15 cellular contexts compared by ENCODE assay signal in genomic region chr9:76219555-76220151, GRCh38.
A peak's percentile ranks its signal among the peaks of the same experiment; 100 is the strongest.
DNase-seq lines count a peak whose midpoint lies in the region; TF ChIP-seq lines count a peak whose summit lies in the region.
"Had no signal": no experiment of that assay in that cellular context is flagged by ENCODE, and none has a peak within 500 bp of the region (broad histone marks: within the 10 kb centered on the region; RNA-seq: fewer than 3 reads in every experiment).

No MANE protein-coding gene starts in this region.

- H4K91ac ChIP-seq in neuronal stem cell (ENCODE audit: low read depth, low read length, poor library complexity) = peak overlapping the region; percentile 45

- no peak overlapping the region for H3K9ac ChIP-seq in Loucy (ENCODE audit: low read depth, low read length, poor library complexity, severe bottlenecking)
- no peak overlapping the region for H3K9ac ChIP-seq in neuronal stem cell (ENCODE audit: low read depth, low read length, poor library complexity)

- H3K36me3 ChIP-seq in Loucy (ENCODE audit: insufficient read depth, low read length) (no peaks in the 10 kb centered on the region), neuronal stem cell (replicated peaks in 1 of 2; ENCODE audit: control insufficient read depth in 2 of 2, insufficient read depth in 2 of 2, low read length in 2 of 2) (no peaks in the 10 kb centered on the region)
- H3K36me3 ChIP-seq: neutrophil had no signal

- H2BK5ac ChIP-seq in neuronal stem cell (ENCODE audit: low read length) = no peak overlapping the region

- H3K14ac ChIP-seq in neuronal stem cell (ENCODE audit: low read length) = no peak overlapping the region

- peak overlapping the region; percentile 87 for H3K18ac ChIP-seq in neuronal stem cell (ENCODE audit: low read length)

- H3K9me3 ChIP-seq in Loucy (ENCODE audit: insufficient read depth, low read depth, low read length) = no peaks in the 10 kb centered on the region
- no peaks in the 10 kb centered on the region for H3K9me3 ChIP-seq in neuronal stem cell (replicated peaks in 1 of 2; ENCODE audit: control insufficient read depth in 2 of 2, insufficient read depth in 1 of 2, low read depth in 1 of 2, low read length in 2 of 2)
- H3K9me3 ChIP-seq: neutrophil had no signal

- H4K8ac ChIP-seq in neuronal stem cell (ENCODE audit: low read depth, low read length) = no peak overlapping the region

- H3K4me1 ChIP-seq in Loucy (ENCODE audit: insufficient read depth, low read length, poor library complexity, severe bottlenecking) (no peaks in the 10 kb centered on the region), neuronal stem cell (ENCODE audit: control insufficient read depth in 2 of 2, insufficient read depth in 1 of 2, low read depth in 1 of 2, low read length in 2 of 2) (peaks cover 14 to 16% of the 10 kb centered on the region in 2 donors)

- no peaks in the 10 kb centered on the region for H3K27me3 ChIP-seq in Loucy (ENCODE audit: insufficient read depth, low read length, poor library complexity, severe bottlenecking)
- H3K27me3 ChIP-seq in neuronal stem cell (ENCODE audit: control insufficient read depth in 3 of 3, insufficient read depth in 3 of 3, low read depth in 1 of 3, low read length in 3 of 3) = no peaks in the 10 kb centered on the region
- H3K27me3 ChIP-seq: neutrophil had no signal

- H3K27me3 Mint-ChIP-seq in endothelial cell (ENCODE audit: unreplicated experiment) = peaks cover 1% of the 10 kb centered on the region

- H3K27ac ChIP-seq in neuronal stem cell (replicated peaks; ENCODE audit: low read length) = peak overlapping the region; percentile 25
- H3K27ac ChIP-seq: neutrophil had no signal

- H2BK120ac ChIP-seq in neuronal stem cell (ENCODE audit: low read depth, low read length) = no peak overlapping the region

- H3F3A ChIP-seq in Loucy (ENCODE audit: low read depth) = no peaks in the 10 kb centered on the region

- H3K4me1 Mint-ChIP-seq in endothelial cell (ENCODE audit: unreplicated experiment) = peaks cover 6% of the 10 kb centered on the region
- H3K4me1 Mint-ChIP-seq: activated naive CD8-positive, alpha-beta T cell treated with anti-CD3 and anti-CD28 coated beads, Interleukin-2, amount 10 ng/mL, durations not matched to agents 7 days and 5 days; immature natural killer cell had no signal

- no peak overlapping the region for H2AFZ ChIP-seq in Loucy (ENCODE audit: low read length)
- peak overlapping the region; percentile 56 for H2AFZ ChIP-seq in neuronal stem cell (ENCODE audit: low read length)

- no peak overlapping the region for H3K4me2 ChIP-seq in Loucy (ENCODE audit: low read depth, low read length, poor library complexity, severe bottlenecking)
- H3K4me2 ChIP-seq in neuronal stem cell (ENCODE audit: insufficient read depth, low read length, poor library complexity, severe bottlenecking) = no peak overlapping the region

- H3K4me3 ChIP-seq in Loucy (ENCODE audit: low read length, poor library complexity, severe bottlenecking) (no peak overlapping the region), neuronal stem cell (ENCODE audit: low read length in 2 of 2) (no peak overlapping the region)

- H3K9me3 Mint-ChIP-seq in endothelial cell (ENCODE audit: unreplicated experiment) = no peaks in the 10 kb centered on the region
- H3K9me3 Mint-ChIP-seq: immature natural killer cell had no signal

- H3K4me3 Mint-ChIP-seq in endothelial cell (ENCODE audit: unreplicated experiment) = no peak overlapping the region
- H3K4me3 Mint-ChIP-seq: activated naive CD8-positive, alpha-beta T cell treated with anti-CD3 and anti-CD28 coated beads, Interleukin-2, amount 10 ng/mL, durations not matched to agents 7 days and 5 days; immature natural killer cell had no signal

- DNase-seq in ELF-1 (ENCODE audit: low read depth, low spot score) (peak; percentile 13), endothelial cell (ENCODE audit: low spot score) (no peak), neuronal stem cell (ENCODE audit: low spot score) (no peak), iPS-NIHi7 (ENCODE audit: extremely low spot score) (no peak), NCI-H1417 (lab: John Stamatoyannopoulos, UW) (no peak), RPMI8226 (no peak)
- DNase-seq: activated CD8-positive, alpha-beta memory T cell treated with anti-CD3 and anti-CD28 coated beads for 24 hours; activated naive CD8-positive, alpha-beta T cell treated with anti-CD3 and anti-CD28 coated beads, Interleukin-2, amount 10 ng/mL, durations not matched to agents 7 days and 5 days; effector memory CD4-positive, alpha-beta T cell; EL; immature natural killer cell; NCI-H524 treated with DMSO at 0.1 percent for 48 hours; SW 1271 had no signal

- no peaks in the 10 kb centered on the region for H3K79me2 ChIP-seq in Loucy (ENCODE audit: insufficient read depth, low read length)

- TF ChIP-seq CTCF in Loucy (conservative IDR thresholded peaks at IDR 0.05; ENCODE audit: low read length) (peak; percentile 59), endothelial cell (IDR thresholded peaks at IDR 0.05; ENCODE audit: unreplicated experiment) (peak; percentile 33)

- H2BK12ac ChIP-seq in neuronal stem cell (ENCODE audit: low read length) = no peak overlapping the region

- H3K27ac Mint-ChIP-seq in endothelial cell (ENCODE audit: unreplicated experiment) = no peak overlapping the region
- H3K27ac Mint-ChIP-seq: activated naive CD8-positive, alpha-beta T cell treated with anti-CD3 and anti-CD28 coated beads, Interleukin-2, amount 10 ng/mL, durations not matched to agents 7 days and 5 days; immature natural killer cell had no signal

- H2AK5ac ChIP-seq in neuronal stem cell (ENCODE audit: low read depth, low read length) = no peak overlapping the region

- H2BK15ac ChIP-seq in neuronal stem cell (ENCODE audit: low read length) = no peak overlapping the region

- no peaks in the 10 kb centered on the region for H3K36me3 Mint-ChIP-seq in endothelial cell (ENCODE audit: low read depth, unreplicated experiment)
- H3K36me3 Mint-ChIP-seq: activated naive CD8-positive, alpha-beta T cell treated with anti-CD3 and anti-CD28 coated beads, Interleukin-2, amount 10 ng/mL, durations not matched to agents 7 days and 5 days had no signal

- H3K23ac ChIP-seq in neuronal stem cell (ENCODE audit: low read depth, low read length, poor library complexity) = no peak overlapping the region

- no peak overlapping the region for H3K4ac ChIP-seq in neuronal stem cell (ENCODE audit: low read length)

- whole genome bisulfite sequencing in neuronal stem cell (ENCODE audit: extremely low coverage in 2 of 2, insufficient read length in 2 of 2, insufficient replicate concordance in 1 of 2), 2 donors = no CpG with 5 or more reads among the region's 11 CpGs

- H4K20me1 ChIP-seq in Loucy (ENCODE audit: insufficient read depth, low read length, poor library complexity, severe bottlenecking) = no peaks in the 10 kb centered on the region

- H3K9me2 ChIP-seq in Loucy (replicated peaks; ENCODE audit: low read depth, low read length) = no peaks in the 10 kb centered on the region

- no peaks in the 10 kb centered on the region for H3K79me1 ChIP-seq in neuronal stem cell (ENCODE audit: low read depth, low read length)
